Comparison of ENCODE assay signal across 25 cellular contexts in genomic region chr20:62451156-62451767, GRCh38. TPM values are rescaled to one million over a fixed set of nuclear protein-coding genes. Genes with fewer than 3 reads are reported as not detected.
"Had no signal": no experiment of that assay in that cellular context is flagged by ENCODE, and none has a peak within 500 bp of the region (broad histone marks: within the 10 kb centered on the region; RNA-seq: fewer than 3 reads in every experiment).

No MANE protein-coding gene starts in this region.

- H3K27me3 ChIP-seq: MG63 had no signal

- H3K4me3 ChIP-seq: MG63, SJSA1, SK-N-MC had no signal

- H3K27ac ChIP-seq: HL-60, SJSA1, SK-N-MC had no signal

- H3K36me3 ChIP-seq: MG63, SJSA1 had no signal

- H3K4me1 ChIP-seq: SJSA1 had no signal

- FAIRE-seq: RCC 7860 had no signal

- DNase-seq: IMR-90, Karpas-422, KG1, MG63, NCI-H1092, NCI-H1105 treated with DMSO at 0.1 percent for 48 hours, NCI-H1417 treated with DMSO at 0.1 percent for 48 hours, NCI-H146, NCI-H1694 treated with DMSO at 0.1 percent for 48 hours, NCI-H1930, NCI-H2081, NCI-H2107, NCI-H226, NCI-H446, NCI-H510A, NCI-H524 treated with DMSO at 0.1 percent for 48 hours, NCI-H69, NCI-H774, Right ventricle myocardium superior, RPMI8226, SIG-M5 had no signal

- H3K9me3 ChIP-seq: MG63, SJSA1 had no signal

RNA-seq across cellular contexts. Expression of gene RBBP8NL, which starts 23.9 kb away (rescaled TPM):
- total RNA-seq: IMR-90, Right ventricle myocardium superior, SJSA1 had no signal
- polyA plus RNA-seq: IMR-90 had no signal

RNA-seq across cellular contexts. Expression of gene GATA5, which starts 24.5 kb away (rescaled TPM):
- total RNA-seq: IMR-90, SJSA1 had no signal
- polyA plus RNA-seq: IMR-90 had no signal
